ENCODE assay signal across 20 cellular contexts in genomic region chr10:103021897-103022286, GRCh38.
DNase-seq lines count a peak whose midpoint lies in the region; ATAC-seq and TF ChIP-seq lines count a peak whose summit lies in the region.
"Had no signal": no experiment of that assay in that cellular context is flagged by ENCODE, and none has a peak within 500 bp of the region (broad histone marks: within the 10 kb centered on the region; RNA-seq: fewer than 3 reads in every experiment).

No MANE protein-coding gene starts in this region.

- H3K36me3 Mint-ChIP-seq in chondrocyte (ENCODE audit: low read depth): peaks cover 2% of the 10 kb centered on the region
- peaks cover 7% of the 10 kb centered on the region for H3K36me3 Mint-ChIP-seq in type B pancreatic cell

- intact Hi-C loops in left ventricle myocardium superior (cut with micrococcal nuclease): no loop called here

- peaks cover 2% of the 10 kb centered on the region for H3K9me3 Mint-ChIP-seq in chondrocyte (ENCODE audit: low read depth)
- peaks cover 6% of the 10 kb centered on the region for H3K9me3 Mint-ChIP-seq in type B pancreatic cell
- H3K9me3 Mint-ChIP-seq: activated B cell treated with CpG ODN at 0.5 μM for 24 hours; CD4-positive, CD25-positive, alpha-beta regulatory T cell; IgD-negative memory B cell had no signal

- H3K4me1 Mint-ChIP-seq in chondrocyte (ENCODE audit: low read depth): peaks cover 34% of the 10 kb centered on the region
- H3K4me1 Mint-ChIP-seq in type B pancreatic cell (ENCODE audit: unreplicated experiment): peaks cover 10% of the 10 kb centered on the region
- H3K4me1 Mint-ChIP-seq: activated B cell treated with CpG ODN at 0.5 μM for 24 hours, IgD-negative memory B cell had no signal

- TF ChIP-seq CTCF in chondrocyte (IDR thresholded peaks at IDR 0.05): no peak
- TF ChIP-seq CTCF in type B pancreatic cell (conservative IDR thresholded peaks at IDR 0.05): no peak

- H3K27ac Mint-ChIP-seq in chondrocyte (ENCODE audit: unreplicated experiment) (peak overlapping the region; percentile 99), type B pancreatic cell (peak overlapping the region; percentile 61)
- H3K27ac Mint-ChIP-seq: activated B cell treated with CpG ODN at 0.5 μM for 24 hours; CD4-positive, CD25-positive, alpha-beta regulatory T cell had no signal

- no peak overlapping the region for H3K4me3 Mint-ChIP-seq in chondrocyte (ENCODE audit: unreplicated experiment)
- no peak overlapping the region for H3K4me3 Mint-ChIP-seq in type B pancreatic cell
- H3K4me3 Mint-ChIP-seq: activated B cell treated with CpG ODN at 0.5 μM for 24 hours; CD4-positive, CD25-positive, alpha-beta regulatory T cell; IgD-negative memory B cell had no signal

- H3K27me3 Mint-ChIP-seq in chondrocyte (ENCODE audit: low read depth) (no peaks in the 10 kb centered on the region), type B pancreatic cell (no peaks in the 10 kb centered on the region)
- H3K27me3 Mint-ChIP-seq: activated B cell treated with CpG ODN at 0.5 μM for 24 hours; CD4-positive, CD25-positive, alpha-beta regulatory T cell; IgD-negative memory B cell had no signal

- DNase-seq in M059J (ENCODE audit: low read depth): peak; percentile 49
- no peak for DNase-seq in chondrocyte (ENCODE audit: low spot score)
- peak; percentile 66 for DNase-seq in left lobe of liver (ENCODE audit: low spot score)
- DNase-seq in type B pancreatic cell (ENCODE audit: extremely low spot score, unreplicated experiment): no peak
- DNase-seq in HK-2 (ENCODE audit: unreplicated experiment): no peak
- DNase-seq in activated CD4-positive, alpha-beta T cell treated with anti-CD3 and anti-CD28 coated beads for 4 hours: no peak
- DNase-seq in left ventricle myocardium superior: no peak
- DNase-seq: activated B cell treated with CpG ODN at 0.5 μM for 24 hours; activated gamma-delta T cell; CD4-positive, CD25-positive, alpha-beta regulatory T cell; effector CD4-positive, alpha-beta T cell; foreskin keratinocyte; midbrain; NCI-H1048; NCI-H2171; sigmoid colon; stimulated activated CD4-positive, alpha-beta T cell treated with anti-CD3 and anti-CD28 coated beads, Interleukin-2, amount 100 ng/mL, for 48 hours; T-helper 1 cell had no signal

- ATAC-seq in left lobe of liver: peak; percentile 87
- ATAC-seq in HG02852 (IDR thresholded peaks at IDR 0.05; ENCODE audit: unreplicated experiment): no peak
- no peak for ATAC-seq in left ventricle myocardium superior
- ATAC-seq: foreskin keratinocyte had no signal

Comparison
In these comparisons a context has a peak if more than half of its experiments do, and no peak if none do; other contexts are left out.
1. DNase-seq: peak in M059J (single experiment) and left lobe of liver (single experiment); none in chondrocyte (single experiment), type B pancreatic cell (single experiment), HK-2 (single experiment), activated CD4-positive, alpha-beta T cell treated with anti-CD3 and anti-CD28 coated beads for 4 hours (0 of 2) and left ventricle myocardium superior (single experiment).